9 cellular contexts compared by ENCODE assay signal in genomic region chr15:67240235-67241131, GRCh38. TPM values are rescaled to one million over a fixed set of nuclear protein-coding genes. Genes with fewer than 3 reads are reported as not detected.
DNase-seq lines count a peak whose midpoint lies in the region; ATAC-seq, FAIRE-seq and TF ChIP-seq lines count a peak whose summit lies in the region.
"Had no signal": no experiment of that assay in that cellular context is flagged by ENCODE, and none has a peak within 500 bp of the region (broad histone marks: within the 10 kb centered on the region; RNA-seq: fewer than 3 reads in every experiment).

No MANE protein-coding gene starts in this region.

- BruUV-seq in endothelial cell of umbilical vein (replicated peaks; lab: Mats Ljungman, UMichigan) = no TSS peak

- peak overlapping the region; percentile 66 for H3K4me2 ChIP-seq in Karpas-422 (ENCODE audit: low read depth, low read length, poor library complexity, severe bottlenecking)
- H3K4me2 ChIP-seq in endothelial cell of umbilical vein (ENCODE audit: insufficient read depth, low read length) = no peak overlapping the region

- dilution Hi-C loops in endothelial cell of umbilical vein (cut with MboI; ENCODE audit: extremely low pct_ligation_motif_present, low sequenced_read_pairs) = no loop called here

- H2AFZ ChIP-seq in Karpas-422 (ENCODE audit: low read length) = no peak overlapping the region
- no peak overlapping the region for H2AFZ ChIP-seq in endothelial cell of umbilical vein (ENCODE audit: low read depth, low read length)

- no peak for TF ChIP-seq POLR2A in endothelial cell of umbilical vein (IDR thresholded peaks at IDR 0.05; ENCODE audit: low read depth, low read length)
- TF ChIP-seq POLR2A in thyroid gland (IDR thresholded peaks at IDR 0.05) = no peak

- H3K79me2 ChIP-seq in Karpas-422 (ENCODE audit: low read length) (peaks cover 14% of the 10 kb centered on the region; the same call in 1 of the 2 replicates), endothelial cell of umbilical vein (ENCODE audit: control insufficient read depth, insufficient read depth, low read length) (peaks cover 48% of the 10 kb centered on the region)

- H3K4me1 ChIP-seq in Karpas-422 (ENCODE audit: low read length) = peaks cover 36% of the 10 kb centered on the region
- H3K4me1 ChIP-seq in endothelial cell of umbilical vein (ENCODE audit: control insufficient read depth, extremely low read depth, insufficient read depth, low read length) = peaks cover 6% of the 10 kb centered on the region
- H3K4me1 ChIP-seq in thyroid gland = peaks cover 21 to 25% of the 10 kb centered on the region in 2 donors
- H3K4me1 ChIP-seq in colonic mucosa = no peaks in the 10 kb centered on the region

- peak; percentile 50 for ATAC-seq in left ventricle myocardium superior
- ATAC-seq in left cardiac atrium = no peak

- CTCF ChIA-PET in endothelial cell of umbilical vein (lab: Charles Lee) = interaction anchor here (0.7 to 1.4 kb wide), 9 partner anchors 10 to 294 kb away, joined by 3 to 4 read pairs (median 3); partner anchors contain the start of genes AAGAB and IQCH

- no peaks in the 10 kb centered on the region for H3K9me2 ChIP-seq in Karpas-422 (replicated peaks; ENCODE audit: insufficient read depth, low read length)

- POLR2A ChIA-PET in endothelial cell of umbilical vein (lab: Charles Lee) = no interaction called here

- H3K27ac ChIP-seq in Karpas-422 (ENCODE audit: low read length) (no peak overlapping the region), endothelial cell of umbilical vein (ENCODE audit: insufficient read depth, low read depth, low read length) (no peak overlapping the region), thyroid gland (no peak overlapping the region), colonic mucosa (no peak overlapping the region)

- no peak for FAIRE-seq in endothelial cell of umbilical vein (lab: Jason Lieb, UNC)

- peak in 1 of 2 donors; percentile 10 for TF ChIP-seq CTCF in endothelial cell of umbilical vein (IDR thresholded peaks at IDR 0.05; ENCODE audit: extremely low read depth in 1 of 2, insufficient read depth in 1 of 2, low read depth in 1 of 2, low read length in 2 of 2)
- peak in 3 of 6 experiments; percentile 49 to 50 (median 49) for TF ChIP-seq CTCF in thyroid gland (IDR thresholded peaks at IDR 0.05)
- TF ChIP-seq CTCF in colonic mucosa (IDR thresholded peaks at IDR 0.05) = no peak

- intact Hi-C loops in left ventricle myocardium superior (cut with micrococcal nuclease) (no loop called here), left cardiac atrium (cut with DNase I) (no loop called here), endothelial cell of umbilical vein (cut with micrococcal nuclease) (no loop called here), thyroid gland (cut with DNase I) (no loop called here), colonic mucosa (cut with DNase I) (loop anchor here (5.0 kb wide), 1 partner anchor 62 kb away; no protein-coding TSS in a partner anchor)

- DNase-seq in left ventricle myocardium superior (no peak), left cardiac atrium (no peak), Karpas-422 (peak; percentile 54), T follicular helper cell (ENCODE audit: low read depth) (peak; percentile 11), endothelial cell of umbilical vein (ENCODE audit: low read depth, low spot score) (peak; percentile 16), thyroid gland (peak; percentile 41 to 58), C1 segment of cervical spinal cord (lab: John Stamatoyannopoulos, UW) (no peak), colonic mucosa (no peak)

- H3K27me3 ChIP-seq in Karpas-422 (ENCODE audit: low read length) (no peaks in the 10 kb centered on the region), endothelial cell of umbilical vein (ENCODE audit: control insufficient read depth in 2 of 2, insufficient read depth in 2 of 2, low read length in 2 of 2) (no peaks in the 10 kb centered on the region), thyroid gland (no peaks in the 10 kb centered on the region), colonic mucosa (no peaks in the 10 kb centered on the region)
- H3K27me3 ChIP-seq: cardiac muscle cell had no signal

- H4K20me1 ChIP-seq in Karpas-422 (ENCODE audit: insufficient read depth, low read depth, low read length) = peaks cover 71% of the 10 kb centered on the region
- H4K20me1 ChIP-seq in endothelial cell of umbilical vein (replicated peaks; ENCODE audit: control insufficient read depth, extremely low read depth, insufficient read depth, low read length) = no peaks in the 10 kb centered on the region

- H3K36me3 ChIP-seq in Karpas-422 (ENCODE audit: insufficient read depth, low read length) (no peaks in the 10 kb centered on the region), endothelial cell of umbilical vein (ENCODE audit: control insufficient read depth in 2 of 2, extremely low read depth in 1 of 2, insufficient read depth in 2 of 2, low read length in 2 of 2) (no peaks in the 10 kb centered on the region), thyroid gland (no peaks in the 10 kb centered on the region), colonic mucosa (no peaks in the 10 kb centered on the region)
- H3K36me3 ChIP-seq: cardiac muscle cell had no signal

- H3K9me3 ChIP-seq in Karpas-422 (ENCODE audit: low read length) (no peaks in the 10 kb centered on the region), endothelial cell of umbilical vein (replicated peaks; ENCODE audit: control insufficient read depth, insufficient read depth, low read length) (no peaks in the 10 kb centered on the region), thyroid gland (no peaks in the 10 kb centered on the region), colonic mucosa (no peaks in the 10 kb centered on the region)

- H3K9ac ChIP-seq in Karpas-422 (ENCODE audit: low read length) (no peak overlapping the region), endothelial cell of umbilical vein (replicated peaks; ENCODE audit: extremely low read depth, insufficient read depth, low read length) (no peak overlapping the region), colonic mucosa (ENCODE audit: low read depth in 2 of 2, low read length in 2 of 2) (no peak overlapping the region)

- 43 to 45% methylated on average over 3 of the region's 3 CpGs for WGBS in thyroid gland, 2 donors

- H3K4me3 ChIP-seq in Karpas-422 (ENCODE audit: low read length) (no peak overlapping the region), endothelial cell of umbilical vein (replicated peaks in 1 of 3; ENCODE audit: insufficient read depth in 1 of 3, low read depth in 1 of 3, low read length in 3 of 3) (no peak overlapping the region), thyroid gland (replicated peaks in 1 of 3) (no peak overlapping the region), colonic mucosa (no peak overlapping the region)
- H3K4me3 ChIP-seq: cardiac muscle cell had no signal

- H3K9me1 ChIP-seq in endothelial cell of umbilical vein (replicated peaks; ENCODE audit: control insufficient read depth, extremely low read depth, insufficient read depth, low read length) = no peaks in the 10 kb centered on the region

TF ChIP-seq in endothelial cell of umbilical vein, 7 proteins besides CTCF, POLR2A, EP300 and RAD21:
- TF ChIP-seq JUN (IDR thresholded peaks at IDR 0.05; ENCODE audit: borderline replicate concordance, insufficient read depth, insufficient read length, low read depth) = no peak
- no peak for TF ChIP-seq POLR2AphosphoS5 (IDR thresholded peaks at IDR 0.05; ENCODE audit: insufficient read depth, low read depth, low read length)
- TF ChIP-seq, protein P1, sequence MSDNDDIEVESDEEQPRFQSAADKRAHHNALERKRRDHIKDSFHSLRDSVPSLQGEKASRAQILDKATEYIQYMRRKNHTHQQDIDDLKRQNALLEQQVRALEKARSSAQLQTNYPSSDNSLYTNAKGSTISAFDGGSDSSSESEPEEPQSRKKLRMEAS (IDR thresholded peaks at IDR 0.05; ENCODE audit: insufficient read depth, insufficient read length) = no peak
- no peak for TF ChIP-seq FOS (IDR thresholded peaks at IDR 0.05; ENCODE audit: borderline replicate concordance, insufficient read depth, low read length)
- TF ChIP-seq GATA2 (IDR thresholded peaks at IDR 0.05; ENCODE audit: insufficient read depth, insufficient read length, low read depth, low read length) = no peak
- no peak for TF ChIP-seq MYC (IDR thresholded peaks at IDR 0.05; ENCODE audit: low read depth, low read length)
- TF ChIP-seq EZH2 (IDR thresholded peaks at IDR 0.05; ENCODE audit: borderline replicate concordance, low read depth, low read length, severe bottlenecking) = no peak

RNA-seq across cellular contexts. Expression of gene AAGAB, which starts 14.0 kb away (rescaled TPM):
- total RNA-seq in left ventricle myocardium superior = 15.7 TPM
- 10 to 100 TPM; 18.0 to 26.9 TPM for total RNA-seq in left cardiac atrium
- 30.6 and 46.3 TPM in 2 replicates for total RNA-seq in Karpas-422 (2014; rRNA removed; shearing (Covaris generic); ENCODE audit: low replicate concordance)
- total RNA-seq in endothelial cell of umbilical vein = 38.0 and 42.6 TPM in 2 replicates
- polyA plus RNA-seq in endothelial cell of umbilical vein = 21.2 and 22.7 TPM in 2 replicates
- polyA plus RNA-seq in endothelial cell of umbilical vein (2011; cell fraction: cytosol; rRNA removed) = 29.4 and 35.2 TPM in 2 replicates
- polyA plus RNA-seq in endothelial cell of umbilical vein (2011; cell fraction: nucleus; rRNA removed) = 18.7 and 23.4 TPM in 2 replicates
- polyA plus RNA-seq in endothelial cell of umbilical vein (2012) = 33.0 and 40.9 TPM in 2 replicates
- polyA minus RNA-seq in endothelial cell of umbilical vein = 63.8 and 65.7 TPM in 2 replicates
- polyA minus RNA-seq in endothelial cell of umbilical vein (2011; cell fraction: cytosol; rRNA and poly(A)+ RNA removed) = 54.0 TPM
- polyA minus RNA-seq in endothelial cell of umbilical vein (2011; cell fraction: nucleus; rRNA and poly(A)+ RNA removed) = 36.1 and 37.7 TPM in 2 replicates
- total RNA-seq in thyroid gland = 10 to 100 TPM; 53.7 to 61.9 (median 54.6) TPM
- total RNA-seq in colonic mucosa = 10 to 100 TPM; 57.6 to 58.3 TPM

RNA-seq across cellular contexts. Expression of gene IQCH, which starts 14.1 kb away (rescaled TPM):
- total RNA-seq in left ventricle myocardium superior = 0.64 TPM
- 1 to 10 TPM in 1 of 2 donors, under 1 TPM in 1; 0.53 to 1.1 TPM for total RNA-seq in left cardiac atrium
- 2.4 and 4.0 TPM in 2 replicates for total RNA-seq in Karpas-422 (2014; rRNA removed; shearing (Covaris generic); ENCODE audit: low replicate concordance)
- total RNA-seq in endothelial cell of umbilical vein = 0.51 and 2.6 TPM in 2 replicates
- 0.16 and 0.29 TPM in 2 replicates for polyA plus RNA-seq in endothelial cell of umbilical vein
- 0.27 and 0.35 TPM in 2 replicates for polyA plus RNA-seq in endothelial cell of umbilical vein (2011; cell fraction: cytosol; rRNA removed)
- polyA plus RNA-seq in endothelial cell of umbilical vein (2011; cell fraction: nucleus; rRNA removed) = 0.88 and 0.95 TPM in 2 replicates
- 0.40 and 0.47 TPM in 2 replicates for polyA plus RNA-seq in endothelial cell of umbilical vein (2012)
- polyA minus RNA-seq in endothelial cell of umbilical vein = 1.1 and 3.2 TPM in 2 replicates
- 5.9 TPM for polyA minus RNA-seq in endothelial cell of umbilical vein (2011; cell fraction: cytosol; rRNA and poly(A)+ RNA removed)
- polyA minus RNA-seq in endothelial cell of umbilical vein (2011; cell fraction: nucleus; rRNA and poly(A)+ RNA removed) = 2.9 and 6.4 TPM in 2 replicates
- total RNA-seq in thyroid gland = 10 to 100 TPM in 2 of 4 donors, 1 to 10 TPM in 2; 9.6 to 13.7 (median 11.8) TPM
- 1 to 10 TPM in 1 of 2 donors, under 1 TPM in 1; 0.93 to 2.2 TPM for total RNA-seq in colonic mucosa

Comparison
In these comparisons a context has a peak if more than half of its experiments do, and no peak if none do; other contexts are left out.
1. DNase-seq: peak in Karpas-422 (single experiment), T follicular helper cell (single experiment), endothelial cell of umbilical vein (single experiment) and thyroid gland (2 of 2); none in left ventricle myocardium superior (single experiment), left cardiac atrium (single experiment), C1 segment of cervical spinal cord (0 of 14) and colonic mucosa (single experiment).